ENCODE assay signal across 1 cellular context in the genomic region with DNA sequence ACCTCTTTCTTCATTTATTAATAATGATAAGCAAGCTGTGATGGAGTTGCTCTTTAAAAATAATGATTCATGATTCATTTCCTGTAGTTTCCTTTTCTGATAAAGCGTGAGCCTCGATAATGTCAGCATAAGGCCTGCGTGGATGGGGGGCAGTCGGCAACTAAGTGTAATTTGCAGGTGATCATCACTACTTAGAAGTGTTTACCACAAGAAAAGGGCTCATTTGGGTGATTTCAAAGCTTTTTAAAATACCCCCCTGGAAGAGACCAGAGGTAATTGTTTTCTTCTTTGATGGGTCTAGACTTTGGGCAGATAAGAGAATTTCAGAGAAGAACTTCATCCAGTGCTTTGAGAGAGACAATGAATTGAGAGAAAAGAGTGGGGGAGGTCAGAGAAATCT.
A peak's percentile ranks its signal among the peaks of the same experiment; 100 is the strongest.
TF ChIP-seq lines count a peak whose summit lies in the region.

No MANE protein-coding gene starts in this region.

TF ChIP-seq in endothelial cell of umbilical vein, 7 proteins besides CTCF, POLR2A, EP300 and RAD21:
- TF ChIP-seq EZH2 (IDR thresholded peaks at IDR 0.05; ENCODE audit: borderline replicate concordance, low read depth, low read length, severe bottlenecking) (no peak), MYC (IDR thresholded peaks at IDR 0.05; ENCODE audit: low read depth, low read length) (no peak), POLR2AphosphoS5 (IDR thresholded peaks at IDR 0.05; ENCODE audit: insufficient read depth, low read depth, low read length) (no peak), GATA2 (IDR thresholded peaks at IDR 0.05; ENCODE audit: insufficient read depth, insufficient read length, low read depth, low read length) (peak; percentile 9), FOS (IDR thresholded peaks at IDR 0.05; ENCODE audit: borderline replicate concordance, insufficient read depth, low read length) (peak; percentile 51), JUN (IDR thresholded peaks at IDR 0.05; ENCODE audit: borderline replicate concordance, insufficient read depth, insufficient read length, low read depth) (peak; percentile 30)
- TF ChIP-seq, protein P1, sequence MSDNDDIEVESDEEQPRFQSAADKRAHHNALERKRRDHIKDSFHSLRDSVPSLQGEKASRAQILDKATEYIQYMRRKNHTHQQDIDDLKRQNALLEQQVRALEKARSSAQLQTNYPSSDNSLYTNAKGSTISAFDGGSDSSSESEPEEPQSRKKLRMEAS (IDR thresholded peaks at IDR 0.05; ENCODE audit: insufficient read depth, insufficient read length): no peak
TF ChIP-seq in endothelial cell of umbilical vein: peak in this region for 3.
